2 cellular contexts compared by ENCODE assay signal in genomic region chr12:65929641-65930040, GRCh38.
TF ChIP-seq lines count a peak whose summit lies in the region.

No MANE protein-coding gene starts in this region.

TF ChIP-seq in SK-N-SH, 30 proteins besides CTCF, POLR2A, EP300 and RAD21 (continued from another document):
- TF ChIP-seq, protein P1, sequence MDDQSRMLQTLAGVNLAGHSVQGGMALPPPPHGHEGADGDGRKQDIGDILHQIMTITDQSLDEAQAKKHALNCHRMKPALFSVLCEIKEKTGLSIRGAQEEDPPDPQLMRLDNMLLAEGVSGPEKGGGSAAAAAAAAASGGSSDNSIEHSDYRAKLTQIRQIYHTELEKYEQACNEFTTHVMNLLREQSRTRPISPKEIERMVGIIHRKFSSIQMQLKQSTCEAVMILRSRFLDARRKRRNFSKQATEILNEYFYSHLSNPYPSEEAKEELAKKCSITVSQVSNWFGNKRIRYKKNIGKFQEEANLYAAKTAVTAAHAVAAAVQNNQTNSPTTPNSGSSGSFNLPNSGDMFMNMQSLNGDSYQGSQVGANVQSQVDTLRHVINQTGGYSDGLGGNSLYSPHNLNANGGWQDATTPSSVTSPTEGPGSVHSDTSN (IDR thresholded peaks at IDR 0.05), result no peak
- TF ChIP-seq TCF12 (IDR thresholded peaks at IDR 0.05), result 0 out of 2 replicates have a peak, but pooled peaks have one; percentile 15
- no peak for TF ChIP-seq MEF2A (IDR thresholded peaks at IDR 0.05; ENCODE audit: borderline replicate concordance, low read depth)

TF ChIP-seq in SK-N-SH treated with all-trans-retinoic acid at 6 μM for 48 hours, 23 proteins besides CTCF, POLR2A, EP300 and RAD21 (continued from another document):
- TF ChIP-seq, protein P2, sequence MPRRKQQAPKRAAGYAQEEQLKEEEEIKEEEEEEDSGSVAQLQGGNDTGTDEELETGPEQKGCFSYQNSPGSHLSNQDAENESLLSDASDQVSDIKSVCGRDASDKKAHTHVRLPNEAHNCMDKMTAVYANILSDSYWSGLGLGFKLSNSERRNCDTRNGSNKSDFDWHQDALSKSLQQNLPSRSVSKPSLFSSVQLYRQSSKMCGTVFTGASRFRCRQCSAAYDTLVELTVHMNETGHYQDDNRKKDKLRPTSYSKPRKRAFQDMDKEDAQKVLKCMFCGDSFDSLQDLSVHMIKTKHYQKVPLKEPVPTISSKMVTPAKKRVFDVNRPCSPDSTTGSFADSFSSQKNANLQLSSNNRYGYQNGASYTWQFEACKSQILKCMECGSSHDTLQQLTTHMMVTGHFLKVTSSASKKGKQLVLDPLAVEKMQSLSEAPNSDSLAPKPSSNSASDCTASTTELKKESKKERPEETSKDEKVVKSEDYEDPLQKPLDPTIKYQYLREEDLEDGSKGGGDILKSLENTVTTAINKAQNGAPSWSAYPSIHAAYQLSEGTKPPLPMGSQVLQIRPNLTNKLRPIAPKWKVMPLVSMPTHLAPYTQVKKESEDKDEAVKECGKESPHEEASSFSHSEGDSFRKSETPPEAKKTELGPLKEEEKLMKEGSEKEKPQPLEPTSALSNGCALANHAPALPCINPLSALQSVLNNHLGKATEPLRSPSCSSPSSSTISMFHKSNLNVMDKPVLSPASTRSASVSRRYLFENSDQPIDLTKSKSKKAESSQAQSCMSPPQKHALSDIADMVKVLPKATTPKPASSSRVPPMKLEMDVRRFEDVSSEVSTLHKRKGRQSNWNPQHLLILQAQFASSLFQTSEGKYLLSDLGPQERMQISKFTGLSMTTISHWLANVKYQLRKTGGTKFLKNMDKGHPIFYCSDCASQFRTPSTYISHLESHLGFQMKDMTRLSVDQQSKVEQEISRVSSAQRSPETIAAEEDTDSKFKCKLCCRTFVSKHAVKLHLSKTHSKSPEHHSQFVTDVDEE (CRISPR knock-in tag; IDR thresholded peaks at IDR 0.05), result no peak
- TF ChIP-seq ZFP3 (CRISPR knock-in tag; IDR thresholded peaks at IDR 0.05) (no peak), ESRRG (CRISPR knock-in tag; IDR thresholded peaks at IDR 0.05) (no peak), ZNF70 (CRISPR knock-in tag; IDR thresholded peaks at IDR 0.05) (no peak), ZNF565 (CRISPR knock-in tag; conservative IDR thresholded peaks at IDR 0.05; ENCODE audit: low read depth) (no peak), ZNF8 (CRISPR knock-in tag; IDR thresholded peaks at IDR 0.05) (no peak), PATZ1 (CRISPR knock-in tag; IDR thresholded peaks at IDR 0.05; ENCODE audit: borderline replicate concordance) (no peak), ZC3H10 (CRISPR knock-in tag; IDR thresholded peaks at IDR 0.05) (no peak), SNAI2 (CRISPR knock-in tag; IDR thresholded peaks at IDR 0.05) (no peak), TOX (CRISPR knock-in tag; IDR thresholded peaks at IDR 0.05; ENCODE audit: borderline replicate concordance) (no peak), PPARA (CRISPR knock-in tag; IDR thresholded peaks at IDR 0.05; ENCODE audit: borderline replicate concordance) (no peak), CSDC2 (CRISPR knock-in tag; IDR thresholded peaks at IDR 0.05) (no peak), TCF4 (CRISPR knock-in tag; IDR thresholded peaks at IDR 0.05; ENCODE audit: borderline replicate concordance) (no peak), ZFP30 (CRISPR knock-in tag; IDR thresholded peaks at IDR 0.05) (no peak)
- TF ChIP-seq, protein P3, sequence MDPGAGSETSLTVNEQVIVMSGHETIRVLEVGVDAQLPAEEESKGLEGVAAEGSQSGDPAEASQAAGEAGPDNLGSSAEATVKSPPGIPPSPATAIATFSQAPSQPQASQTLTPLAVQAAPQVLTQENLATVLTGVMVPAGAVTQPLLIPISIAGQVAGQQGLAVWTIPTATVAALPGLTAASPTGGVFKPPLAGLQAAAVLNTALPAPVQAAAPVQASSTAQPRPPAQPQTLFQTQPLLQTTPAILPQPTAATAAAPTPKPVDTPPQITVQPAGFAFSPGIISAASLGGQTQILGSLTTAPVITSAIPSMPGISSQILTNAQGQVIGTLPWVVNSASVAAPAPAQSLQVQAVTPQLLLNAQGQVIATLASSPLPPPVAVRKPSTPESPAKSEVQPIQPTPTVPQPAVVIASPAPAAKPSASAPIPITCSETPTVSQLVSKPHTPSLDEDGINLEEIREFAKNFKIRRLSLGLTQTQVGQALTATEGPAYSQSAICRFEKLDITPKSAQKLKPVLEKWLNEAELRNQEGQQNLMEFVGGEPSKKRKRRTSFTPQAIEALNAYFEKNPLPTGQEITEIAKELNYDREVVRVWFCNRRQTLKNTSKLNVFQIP (CRISPR knock-in tag; IDR thresholded peaks at IDR 0.05; ENCODE audit: borderline replicate concordance, low read depth), result no peak
- TF ChIP-seq, protein P4, sequence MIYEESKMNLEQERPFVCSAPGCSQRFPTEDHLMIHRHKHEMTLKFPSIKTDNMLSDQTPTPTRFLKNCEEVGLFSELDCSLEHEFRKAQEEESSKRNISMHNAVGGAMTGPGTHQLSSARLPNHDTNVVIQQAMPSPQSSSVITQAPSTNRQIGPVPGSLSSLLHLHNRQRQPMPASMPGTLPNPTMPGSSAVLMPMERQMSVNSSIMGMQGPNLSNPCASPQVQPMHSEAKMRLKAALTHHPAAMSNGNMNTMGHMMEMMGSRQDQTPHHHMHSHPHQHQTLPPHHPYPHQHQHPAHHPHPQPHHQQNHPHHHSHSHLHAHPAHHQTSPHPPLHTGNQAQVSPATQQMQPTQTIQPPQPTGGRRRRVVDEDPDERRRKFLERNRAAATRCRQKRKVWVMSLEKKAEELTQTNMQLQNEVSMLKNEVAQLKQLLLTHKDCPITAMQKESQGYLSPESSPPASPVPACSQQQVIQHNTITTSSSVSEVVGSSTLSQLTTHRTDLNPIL (CRISPR knock-in tag; IDR thresholded peaks at IDR 0.05; ENCODE audit: low read depth), result no peak
